In genomic region chr1:91529856-91530255, GRCh38 we compare ENCODE assay signal across 10 cellular contexts. TPM values are rescaled to one million over a fixed set of nuclear protein-coding genes. Genes with fewer than 3 reads are reported as not detected.
A peak's percentile ranks its signal among the peaks of the same experiment; 100 is the strongest.
DNase-seq lines count a peak whose midpoint lies in the region; ATAC-seq and TF ChIP-seq lines count a peak whose summit lies in the region.
"Had no signal": no experiment of that assay in that cellular context is flagged by ENCODE, and none has a peak within 500 bp of the region (broad histone marks: within the 10 kb centered on the region; RNA-seq: fewer than 3 reads in every experiment).

No MANE protein-coding gene starts in this region.

- intact Hi-C loops in A673 (cut with micrococcal nuclease; ENCODE audit: unreplicated experiment) = loop anchor here (5.0 kb wide), 1 partner anchor 397 kb away; no protein-coding TSS in a partner anchor
- intact Hi-C loops in Panc1 (cut with micrococcal nuclease; ENCODE audit: unreplicated experiment) = loop anchor here (5.0 to 10.0 kb wide), 2 partner anchors 205 to 397 kb away; no protein-coding TSS in a partner anchor

- in situ Hi-C loops in Panc1 (cut with HindIII; ENCODE audit: low pct_unique_long_range_greater_than_20kb, low sequenced_read_pairs) = no loop called here

- no peak overlapping the region for H3K4me3 ChIP-seq in A673 (ENCODE audit: low read depth, low read length, poor library complexity, severe bottlenecking)
- H3K4me3 ChIP-seq in Panc1 (ENCODE audit: low read depth in 2 of 2, low read length in 2 of 2) = no peak overlapping the region
- H3K4me3 ChIP-seq in fibroblast of the aortic adventitia (ENCODE audit: low read depth, low read length) = no peak overlapping the region
- H3K4me3 ChIP-seq: SJCRH30 had no signal

- TF ChIP-seq CTCF in A673 (conservative IDR thresholded peaks at IDR 0.05; ENCODE audit: low read depth, low read length) (peak; percentile 35), GM10266 (IDR thresholded peaks at IDR 0.05; ENCODE audit: control insufficient read depth, insufficient read depth, low read depth, missing control alignments) (peak; percentile 17), Panc1 (IDR thresholded peaks at IDR 0.05) (peak; percentile 68; the same call in 1 of the 2 replicates), fibroblast of the aortic adventitia (IDR thresholded peaks at IDR 0.05; ENCODE audit: insufficient read depth, low read length) (peak; percentile 32)

- BruUV-seq in A673 (replicated peaks; lab: Mats Ljungman, UMichigan) (no TSS peak), Panc1 (replicated peaks; lab: Mats Ljungman, UMichigan) (no TSS peak)

- H3K27me3 ChIP-seq in A673 (replicated peaks; ENCODE audit: insufficient read depth, low read depth, low read length, poor library complexity) = no peaks in the 10 kb centered on the region
- no peaks in the 10 kb centered on the region for H3K27me3 ChIP-seq in Panc1 (ENCODE audit: control insufficient read depth, insufficient read depth, low read length)
- H3K27me3 ChIP-seq: SJCRH30 had no signal

- CTCF ChIA-PET in A673 (lab: Charles Lee) (interaction anchor here (0.5 kb wide), 2 partner anchors 291 to 397 kb away, joined by 3 to 5 read pairs; no protein-coding TSS in a partner anchor), Panc1 (lab: Charles Lee) (no interaction called here)

- ATAC-seq in Panc1 (peak; percentile 82), GM18909 (IDR thresholded peaks at IDR 0.05; ENCODE audit: poor library complexity, unreplicated experiment) (no peak), HG03175 (IDR thresholded peaks at IDR 0.05; ENCODE audit: unreplicated experiment) (no peak)

- DNase-seq in A673 (ENCODE audit: low spot score) (peak; percentile 15), GM10266 (ENCODE audit: extremely low spot score) (no peak), Panc1 (ENCODE audit: low read depth, low spot score) (peak; percentile 8), fibroblast of the aortic adventitia (ENCODE audit: low read depth) (peak; percentile 61), ureter (ENCODE audit: low spot score) (no peak), NCI-H1930 (lab: John Stamatoyannopoulos, UW) (no peak)
- DNase-seq: stimulated activated CD8-positive, alpha-beta memory T cell treated with anti-CD3 and anti-CD28 coated beads, Interleukin-4, amount 100 ng/mL, for 48 hours had no signal

- no peak overlapping the region for H3K27ac ChIP-seq in A673 (ENCODE audit: low read depth, low read length, poor library complexity, severe bottlenecking)
- peak overlapping the region; percentile 11; the same call in 1 of the 2 replicates for H3K27ac ChIP-seq in Panc1 (ENCODE audit: low read length)
- H3K27ac ChIP-seq: SJCRH30 had no signal

- H3K9me3 ChIP-seq in A673 (ENCODE audit: low read depth, low read length, poor library complexity, severe bottlenecking) (no peaks in the 10 kb centered on the region), Panc1 (ENCODE audit: control insufficient read depth, insufficient read depth, low read depth, low read length) (no peaks in the 10 kb centered on the region)
- H3K9me3 ChIP-seq: SJCRH30 had no signal

- POLR2A ChIA-PET in A673 (lab: Charles Lee; ENCODE audit: low non-redundant PET) = no interaction called here
- POLR2A ChIA-PET in Panc1 (lab: Charles Lee) = no interaction called here

- no peaks in the 10 kb centered on the region for H3K4me1 ChIP-seq in A673 (ENCODE audit: insufficient read depth, low read length, poor library complexity, severe bottlenecking)
- H3K4me1 ChIP-seq in Panc1 (ENCODE audit: control insufficient read depth, insufficient read depth, low read length) = no peaks in the 10 kb centered on the region; the same call in 1 of the 2 replicates
- H3K4me1 ChIP-seq: SJCRH30 had no signal

- H3K36me3 ChIP-seq in A673 (ENCODE audit: insufficient read depth, low read length, poor library complexity, severe bottlenecking) (no peaks in the 10 kb centered on the region), Panc1 (ENCODE audit: control insufficient read depth, insufficient read depth, low read length) (no peaks in the 10 kb centered on the region)
- H3K36me3 ChIP-seq: SJCRH30 had no signal

RNA-seq across cellular contexts. Expression of gene CDC7, which starts 29.2 kb away (rescaled TPM):
- total RNA-seq in A673 (2021) = 29.6 and 34.0 TPM in 2 replicates
- 30.1 TPM for total RNA-seq in Panc1 (2021; ENCODE audit: unreplicated experiment)
- 11.9 TPM for polyA plus RNA-seq in Panc1 (2012; ENCODE audit: insufficient read length)
- 3.8 and 15.5 TPM in 2 replicates for total RNA-seq in fibroblast of the aortic adventitia (ENCODE audit: low replicate concordance)
- 4.9 TPM for total RNA-seq in ureter

Comparison
In these comparisons a context has a peak if more than half of its experiments do, and no peak if none do; other contexts are left out.
1. DNase-seq: peak in A673 (single experiment), Panc1 (single experiment) and fibroblast of the aortic adventitia (single experiment); none in GM10266 (single experiment), ureter (single experiment) and NCI-H1930 (0 of 2).
2. CTCF ChIP-seq: peak in every context shown above with its lines; median percentile 68 in Panc1; 35 in A673; 32 in fibroblast of the aortic adventitia; 17 in GM10266.